Comparison of ENCODE assay signal across 8 cellular contexts in genomic region chr16:15072291-15072769, GRCh38. TPM values are rescaled to one million over a fixed set of nuclear protein-coding genes. Genes with fewer than 3 reads are reported as not detected.
A peak's percentile ranks its signal among the peaks of the same experiment; 100 is the strongest.
DNase-seq lines count a peak whose midpoint lies in the region; ATAC-seq, FAIRE-seq and TF ChIP-seq lines count a peak whose summit lies in the region.
"Not testable (repeated sequence)": the region's sequence is repeated elsewhere in the genome, so short reads cannot be mapped to it uniquely, and the experiment has no call there.

No MANE protein-coding gene starts in this region.

- H3K36me3 ChIP-seq in BLaER1 = peaks cover 82% of the 10 kb centered on the region
- peaks cover 42% of the 10 kb centered on the region for H3K36me3 ChIP-seq in Panc1 (ENCODE audit: control insufficient read depth, insufficient read depth, low read length)
- peaks cover 0 to 92% (median 47%) of the 10 kb centered on the region in 9 donors for H3K36me3 ChIP-seq in heart right ventricle

- in situ Hi-C loops in Panc1 (cut with HindIII; ENCODE audit: low pct_unique_long_range_greater_than_20kb, low sequenced_read_pairs) = not testable (repeated sequence)

- H3K4me3 ChIP-seq in BLaER1; Panc1 (ENCODE audit: low read depth in 2 of 2, low read length in 2 of 2); heart right ventricle: not testable (repeated sequence)

- H3K4me1 Mint-ChIP-seq in dendritic cell treated with granulocyte-macrophage colony-stimulating factor and Interleukin-4, amounts not matched to agents 40 ng/mL and 50 ng/mL, for 4 days (ENCODE audit: low read depth); naive B cell; stimulated activated memory B cell treated with anti-CD40 and anti-IgM and Interleukin-4, amounts not matched to agents 10 μg/mL and 1 μg/mL and 100 μg/mL, for 72 hours: not testable (repeated sequence)

- not testable (repeated sequence) for H3K9me3 ChIP-seq in BLaER1; Panc1 (ENCODE audit: control insufficient read depth, insufficient read depth, low read depth, low read length); heart right ventricle

- CTCF ChIA-PET in Panc1 (lab: Charles Lee) = interaction anchor here (0.7 kb wide), 2 partner anchors 10 to 34 kb away, joined by 4 read pairs; no protein-coding TSS in a partner anchor

- POLR2A ChIA-PET in Panc1 (lab: Charles Lee) = not testable (repeated sequence)

- WGBS in heart right ventricle, 2 donors = 40 to 47% methylated on average over 8 to 9 of the region's 10 CpGs

- peak overlapping the region; percentile 18; the same call in 1 of the 2 replicates for H3K4me2 ChIP-seq in BLaER1

- ATAC-seq in Panc1 (peak; percentile 87), heart right ventricle (peak; percentile 63 to 85 (median 78)), naive B cell (ENCODE audit: low read depth in 2 of 2) (peak; percentile 56 to 71)
- ATAC-seq in activated naive CD4-positive, alpha-beta T cell treated with anti-CD3 and anti-CD28 coated beads, Interleukin-2, amount 50 U/mL, for 72 hours = peak; percentile 50 to 61
- peak; percentile 68 for ATAC-seq in stimulated activated memory B cell treated with anti-CD40 and anti-IgM and Interleukin-4, amounts not matched to agents 10 μg/mL and 1 μg/mL and 100 μg/mL, for 72 hours

- peaks cover 34% of the 10 kb centered on the region for H4K20me1 ChIP-seq in BLaER1

- H3K4me1 ChIP-seq in BLaER1; Panc1 (ENCODE audit: control insufficient read depth, insufficient read depth, low read length); heart right ventricle: not testable (repeated sequence)

- not testable (repeated sequence) for H3K27ac ChIP-seq in BLaER1; Panc1 (ENCODE audit: low read length); heart right ventricle

- BruUV-seq in Panc1 (replicated peaks; lab: Mats Ljungman, UMichigan) = TSS peak; percentile 17

- H3K27ac Mint-ChIP-seq in activated naive CD4-positive, alpha-beta T cell treated with anti-CD3 and anti-CD28 coated beads, Interleukin-2, amount 50 U/mL, for 72 hours = not testable (repeated sequence)
- H3K27ac Mint-ChIP-seq in dendritic cell treated with granulocyte-macrophage colony-stimulating factor and Interleukin-4, amounts not matched to agents 40 ng/mL and 50 ng/mL, for 4 days = peak overlapping the region; percentile 65
- peak overlapping the region in 2 of 6 donors; percentile 47 to 92 for H3K27ac Mint-ChIP-seq in naive B cell
- H3K27ac Mint-ChIP-seq in stimulated activated memory B cell treated with anti-CD40 and anti-IgM and Interleukin-4, amounts not matched to agents 10 μg/mL and 1 μg/mL and 100 μg/mL, for 72 hours = peak overlapping the region; percentile 47

- intact Hi-C loops in Panc1 (cut with micrococcal nuclease; ENCODE audit: unreplicated experiment); dendritic cell treated with granulocyte-macrophage colony-stimulating factor and Interleukin-4, amounts not matched to agents 40 ng/mL and 50 ng/mL, for 4 days (cut with micrococcal nuclease); heart right ventricle (cut with DNase I): not testable (repeated sequence)

- 0 out of 2 replicates have a peak overlapping the region, but pooled peaks have one; percentile 3 for H3K9ac ChIP-seq in BLaER1

- not testable (repeated sequence) for H3K4me3 Mint-ChIP-seq in dendritic cell treated with granulocyte-macrophage colony-stimulating factor and Interleukin-4, amounts not matched to agents 40 ng/mL and 50 ng/mL, for 4 days; naive B cell; stimulated activated memory B cell treated with anti-CD40 and anti-IgM and Interleukin-4, amounts not matched to agents 10 μg/mL and 1 μg/mL and 100 μg/mL, for 72 hours

- TF ChIP-seq POLR2A in H54 (IDR thresholded peaks at IDR 0.05; ENCODE audit: low read depth, low read length) = not testable (repeated sequence)

- TF ChIP-seq CTCF in Panc1 (IDR thresholded peaks at IDR 0.05) (peak; percentile 73), heart right ventricle (IDR thresholded peaks at IDR 0.05) (peak; percentile 5 to 62 (median 37))

- not testable (repeated sequence) for H3K27me3 ChIP-seq in BLaER1; Panc1 (ENCODE audit: control insufficient read depth, insufficient read depth, low read length); heart right ventricle

- H3K27me3 Mint-ChIP-seq in dendritic cell treated with granulocyte-macrophage colony-stimulating factor and Interleukin-4, amounts not matched to agents 40 ng/mL and 50 ng/mL, for 4 days; naive B cell; stimulated activated memory B cell treated with anti-CD40 and anti-IgM and Interleukin-4, amounts not matched to agents 10 μg/mL and 1 μg/mL and 100 μg/mL, for 72 hours: not testable (repeated sequence)

- not testable (repeated sequence) for H3K9me3 Mint-ChIP-seq in activated naive CD4-positive, alpha-beta T cell treated with anti-CD3 and anti-CD28 coated beads, Interleukin-2, amount 50 U/mL, for 72 hours; dendritic cell treated with granulocyte-macrophage colony-stimulating factor and Interleukin-4, amounts not matched to agents 40 ng/mL and 50 ng/mL, for 4 days; naive B cell; stimulated activated memory B cell treated with anti-CD40 and anti-IgM and Interleukin-4, amounts not matched to agents 10 μg/mL and 1 μg/mL and 100 μg/mL, for 72 hours

- H3K36me3 Mint-ChIP-seq in activated naive CD4-positive, alpha-beta T cell treated with anti-CD3 and anti-CD28 coated beads, Interleukin-2, amount 50 U/mL, for 72 hours = peaks cover 9 to 20% of the 10 kb centered on the region in 2 donors
- peaks cover 75% of the 10 kb centered on the region for H3K36me3 Mint-ChIP-seq in dendritic cell treated with granulocyte-macrophage colony-stimulating factor and Interleukin-4, amounts not matched to agents 40 ng/mL and 50 ng/mL, for 4 days (ENCODE audit: low read depth)
- H3K36me3 Mint-ChIP-seq in naive B cell = peaks cover 19 to 21% of the 10 kb centered on the region in 2 donors
- H3K36me3 Mint-ChIP-seq in stimulated activated memory B cell treated with anti-CD40 and anti-IgM and Interleukin-4, amounts not matched to agents 10 μg/mL and 1 μg/mL and 100 μg/mL, for 72 hours = peaks cover 50% of the 10 kb centered on the region

- FAIRE-seq in H54 (lab: Jason Lieb, UNC) = peak; percentile 60

- DNase-seq in H54 (ENCODE audit: insufficient read length, low spot score); Panc1 (ENCODE audit: low read depth, low spot score); activated naive CD4-positive, alpha-beta T cell treated with anti-CD3 and anti-CD28 coated beads, Interleukin-2, amount 50 U/mL, for 72 hours (ENCODE audit: low spot score in 2 of 2); heart right ventricle; naive B cell: not testable (repeated sequence)

RNA-seq across cellular contexts. Expression of gene NTAN1, which starts 16.5 kb away (rescaled TPM):
- 71.5 TPM for total RNA-seq in Panc1 (2021; ENCODE audit: unreplicated experiment)
- 52.9 TPM for polyA plus RNA-seq in Panc1 (2012; ENCODE audit: insufficient read length)
- total RNA-seq in activated naive CD4-positive, alpha-beta T cell treated with anti-CD3 and anti-CD28 coated beads, Interleukin-2, amount 50 U/mL, for 72 hours = 10 to 100 TPM; 37.4 to 59.2 TPM
- 10 to 100 TPM; 13.7 to 40.1 (median 20.9) TPM for total RNA-seq in heart right ventricle
- 10 to 100 TPM; 32.4 to 36.1 TPM for polyA plus RNA-seq in heart right ventricle
- polyA plus RNA-seq in naive B cell (ENCODE audit: low read depth in 6 of 6) = 10 to 100 TPM; 47.2 to 77.4 (median 67.4) TPM

RNA-seq across cellular contexts. Expression of gene RRN3, which starts 21.7 kb away (rescaled TPM):
- total RNA-seq in Panc1 (2021; ENCODE audit: unreplicated experiment) = 66.0 TPM
- 42.9 TPM for polyA plus RNA-seq in Panc1 (2012; ENCODE audit: insufficient read length)
- 10 to 100 TPM; 35.4 to 38.1 TPM for total RNA-seq in activated naive CD4-positive, alpha-beta T cell treated with anti-CD3 and anti-CD28 coated beads, Interleukin-2, amount 50 U/mL, for 72 hours
- 10 to 100 TPM; 18.1 to 31.9 (median 24.7) TPM for total RNA-seq in heart right ventricle
- polyA plus RNA-seq in heart right ventricle = 10 to 100 TPM in 1 of 2 donors, 1 to 10 TPM in 1; 9.9 to 10.7 TPM
- 10 to 100 TPM; 10.9 to 23.7 (median 18.5) TPM for polyA plus RNA-seq in naive B cell (ENCODE audit: low read depth in 6 of 6)
